Comparison of ENCODE assay signal across 24 cellular contexts in genomic region chr4:22408474-22408873, GRCh38.
"Had no signal": no experiment of that assay in that cellular context is flagged by ENCODE, and none has a peak within 500 bp of the region (broad histone marks: within the 10 kb centered on the region; RNA-seq: fewer than 3 reads in every experiment).

No MANE protein-coding gene starts in this region.

- H3K9me3 ChIP-seq: ovary, psoas muscle, right lobe of liver, sigmoid colon, stomach, thoracic aorta, thyroid gland, tibial nerve, upper lobe of right lung, uterus had no signal

- H3K27me3 ChIP-seq: neural progenitor cell, ovary, right lobe of liver, sigmoid colon, stomach, thyroid gland, tibial nerve, upper lobe of right lung, uterus had no signal

- H3K4me2 ChIP-seq: neural progenitor cell had no signal

- H3K4me3 ChIP-seq: neural progenitor cell, ovary, psoas muscle, right lobe of liver, sigmoid colon, stomach, thoracic aorta, thyroid gland, tibial nerve, upper lobe of right lung, uterus had no signal

- H3K9ac ChIP-seq: neural progenitor cell, parathyroid adenoma had no signal

- H2AFZ ChIP-seq: neural progenitor cell, parathyroid adenoma had no signal

- H3K79me2 ChIP-seq: parathyroid adenoma had no signal

- FAIRE-seq: small intestine had no signal

- H3K27ac ChIP-seq: neural progenitor cell, ovary, parathyroid adenoma, psoas muscle, right lobe of liver, sigmoid colon, stomach, thoracic aorta, thyroid gland, tibial nerve, upper lobe of right lung, uterus had no signal

- H3K4me1 ChIP-seq: neural progenitor cell, parathyroid adenoma, psoas muscle, right lobe of liver, sigmoid colon, stomach, thyroid gland, tibial nerve, upper lobe of right lung, uterus had no signal

- H3K36me3 ChIP-seq: ovary, thoracic aorta, thyroid gland, upper lobe of right lung, uterus had no signal

- ATAC-seq: natural killer cell; psoas muscle; right cardiac atrium; right lobe of liver; stimulated activated effector memory CD8-positive, alpha-beta T cell treated with anti-CD3 and anti-CD28 coated beads, Interleukin-12 subunit alpha, Interleukin-12 subunit beta, amount 100 ng/mL, for 72 hours; stimulated activated naive B cell treated with anti-CD40 and anti-IgM and Interleukin-4, amounts not matched to agents 10 μg/mL and 1 μg/mL and 100 μg/mL, for 72 hours; upper lobe of right lung had no signal

- DNase-seq: natural killer cell; occipital lobe; ovary; posterior cingulate gyrus; psoas muscle; right cardiac atrium; right lobe of liver; sigmoid colon; small intestine; stimulated activated CD4-positive, alpha-beta T cell treated with anti-CD3 and anti-CD28 coated beads, Interleukin-15, amount 100 ng/mL, for 24 hours; stimulated activated CD4-positive, alpha-beta T cell treated with anti-CD3 and anti-CD28 coated beads, Interleukin-2, amount 100 ng/mL, for 24 hours; stimulated activated CD4-positive, alpha-beta T cell treated with anti-CD3 and anti-CD28 coated beads, Interleukin-2, amount 100 ng/mL, for 48 hours; stimulated activated CD4-positive, alpha-beta T cell treated with anti-CD3 and anti-CD28 coated beads, Interleukin-4, amount 100 ng/mL, for 24 hours; stimulated activated naive B cell treated with anti-CD40 and anti-IgM and Interleukin-4, amounts not matched to agents 10 μg/mL and 1 μg/mL and 100 μg/mL, for 72 hours; stimulated activated naive CD4-positive, alpha-beta T cell treated with Interleukin-2 at 50 U/mL for 16 hours; stomach; thyroid gland; upper lobe of right lung; uterus had no signal
